1 cellular context compared by ENCODE assay signal in genomic region chr11:77914307-77914936, GRCh38.
TF ChIP-seq lines count a peak whose summit lies in the region.
"Not testable (repeated sequence)": the region's sequence is repeated elsewhere in the genome, so short reads cannot be mapped to it uniquely, and the experiment has no call there.

No MANE protein-coding gene starts in this region.

TF ChIP-seq in HepG2, 621 proteins besides CTCF, POLR2A, EP300 and RAD21 (continued from another document and continues in another):
- TF ChIP-seq ZGPAT (CRISPR knock-in tag; IDR thresholded peaks at IDR 0.05) (peak; percentile 20; the same call in 1 of the 2 replicates), ZNF614 (CRISPR knock-in tag; IDR thresholded peaks at IDR 0.05; ENCODE audit: borderline replicate concordance) (peak; percentile 87), HOMEZ (CRISPR knock-in tag; IDR thresholded peaks at IDR 0.05; ENCODE audit: low read depth) (peak; percentile 56; the same call in 1 of the 2 replicates), SOX5 (CRISPR knock-in tag; IDR thresholded peaks at IDR 0.05; ENCODE audit: borderline replicate concordance) (peak; percentile 67; the same call in 1 of the 2 replicates), CREB1 (CRISPR knock-in tag; IDR thresholded peaks at IDR 0.05) (0 out of 2 replicates have a peak, but pooled peaks have one; percentile 24), ZNF362 (CRISPR knock-in tag; IDR thresholded peaks at IDR 0.05; ENCODE audit: borderline replicate concordance) (peak; percentile 50; the same call in 1 of the 2 replicates), PPARG (CRISPR knock-in tag; conservative IDR thresholded peaks at IDR 0.05) (peak; percentile 15; the same call in 1 of the 2 replicates), TFAP4 (IDR thresholded peaks at IDR 0.05; ENCODE audit: borderline replicate concordance, low read depth) (peak; percentile 50; the same call in 1 of the 2 replicates), GATAD2A (CRISPR knock-in tag; IDR thresholded peaks at IDR 0.05) (peak; percentile 82), TFDP1 (CRISPR knock-in tag; IDR thresholded peaks at IDR 0.05; ENCODE audit: borderline replicate concordance) (peak; percentile 10; the same call in 1 of the 2 replicates), ARID5B (CRISPR knock-in tag; IDR thresholded peaks at IDR 0.05) (peak; percentile 68), NFIC (IDR thresholded peaks at IDR 0.05; ENCODE audit: low read length) (peak; percentile 64; the same call in 1 of the 2 replicates), ZNF501 (CRISPR knock-in tag; IDR thresholded peaks at IDR 0.05) (0 out of 2 replicates have a peak, but pooled peaks have one; percentile 55), MIER2 (CRISPR knock-in tag; IDR thresholded peaks at IDR 0.05) (0 out of 2 replicates have a peak, but pooled peaks have one; percentile 41), MAFK (conservative IDR thresholded peaks at IDR 0.05 in 1 of 2, IDR thresholded peaks at IDR 0.05 in 1 of 2; ENCODE audit: low read length in 2 of 2) (peak; percentile 91 to 97), ZNF580 (CRISPR knock-in tag; IDR thresholded peaks at IDR 0.05; ENCODE audit: borderline replicate concordance, low read depth) (0 out of 2 replicates have a peak, but pooled peaks have one; percentile 12), FOXP1 (CRISPR knock-in tag; IDR thresholded peaks at IDR 0.05) (0 out of 2 replicates have a peak, but pooled peaks have one; percentile 4), ZNF644 (CRISPR knock-in tag; IDR thresholded peaks at IDR 0.05; ENCODE audit: low read depth) (0 out of 2 replicates have a peak, but pooled peaks have one; percentile 16), FOXA3 (CRISPR knock-in tag; IDR thresholded peaks at IDR 0.05) (peak; percentile 67), RARA (CRISPR knock-in tag; IDR thresholded peaks at IDR 0.05) (peak; percentile 48), MLX (CRISPR knock-in tag; IDR thresholded peaks at IDR 0.05) (peak; percentile 38; the same call in 1 of the 2 replicates), RFX1 (IDR thresholded peaks at IDR 0.05) (peak; percentile 55), ZNF331 (CRISPR knock-in tag; IDR thresholded peaks at IDR 0.05) (peak; percentile 41; the same call in 1 of the 2 replicates), FOSL2 (CRISPR knock-in tag; IDR thresholded peaks at IDR 0.05) (peak; percentile 84), CREM (IDR thresholded peaks at IDR 0.05) (peak; percentile 26; the same call in 1 of the 2 replicates), IKZF5 (CRISPR knock-in tag; IDR thresholded peaks at IDR 0.05) (peak; percentile 93), PHF21A (CRISPR knock-in tag; IDR thresholded peaks at IDR 0.05) (peak; percentile 66), KLF16 (CRISPR knock-in tag; IDR thresholded peaks at IDR 0.05) (peak in 1 of 2 experiments; percentile 38; a peak in 1 of 4 replicates), ISL2 (CRISPR knock-in tag; IDR thresholded peaks at IDR 0.05) (peak; percentile 48; the same call in 1 of the 2 replicates), ZSCAN9 (CRISPR knock-in tag; IDR thresholded peaks at IDR 0.05; ENCODE audit: borderline replicate concordance) (peak; percentile 65; the same call in 1 of the 2 replicates), ZNF792 (CRISPR knock-in tag; IDR thresholded peaks at IDR 0.05) (peak; percentile 44), MIER3 (CRISPR knock-in tag; IDR thresholded peaks at IDR 0.05; ENCODE audit: borderline replicate concordance) (0 out of 2 replicates have a peak, but pooled peaks have one; percentile 38), RERE (CRISPR knock-in tag; IDR thresholded peaks at IDR 0.05; ENCODE audit: low read depth) (peak; percentile 33; the same call in 1 of the 2 replicates), HNF4A (CRISPR knock-in tag; IDR thresholded peaks at IDR 0.05) (0 out of 2 replicates have a peak, but pooled peaks have one; percentile 7), SKIL (CRISPR knock-in tag; IDR thresholded peaks at IDR 0.05; ENCODE audit: borderline replicate concordance) (0 out of 2 replicates have a peak, but pooled peaks have one; percentile 16)
- not testable (repeated sequence) for TF ChIP-seq CREB1 (IDR thresholded peaks at IDR 0.05); FOXP1 (IDR thresholded peaks at IDR 0.05); CREM (CRISPR knock-in tag; IDR thresholded peaks at IDR 0.05)
